In the genomic region with DNA sequence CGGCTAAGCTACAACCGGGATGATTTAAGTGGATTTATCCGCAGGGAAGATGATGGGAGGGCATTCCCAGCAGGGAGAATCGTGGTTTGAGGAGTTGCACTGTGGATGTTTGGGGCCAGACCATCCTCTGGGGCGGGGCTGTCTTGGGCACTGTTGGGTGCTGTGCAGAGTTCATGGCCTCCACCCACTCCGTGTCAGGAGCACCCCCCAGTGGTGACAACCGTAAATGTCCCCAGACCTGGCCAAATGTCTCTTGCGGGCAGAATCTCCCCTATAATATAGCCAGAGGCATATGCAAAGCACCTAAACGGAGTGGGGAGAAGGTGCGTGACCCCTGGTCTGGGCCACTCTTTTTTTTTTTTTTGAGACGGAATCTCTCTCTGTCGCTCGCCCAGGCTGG, we compare ENCODE assay signal across 1 cellular context.
TF ChIP-seq lines count a peak whose summit lies in the region.

No MANE protein-coding gene starts in this region.

TF ChIP-seq in IMR-90, 13 proteins besides CTCF, POLR2A, EP300 and RAD21:
- TF ChIP-seq BHLHE40 (IDR thresholded peaks at IDR 0.05; ENCODE audit: low read depth, low read length) (no peak), SMC3 (IDR thresholded peaks at IDR 0.05; ENCODE audit: low read depth, low read length) (peak; percentile 28; the same call in 1 of the 2 replicates)
- TF ChIP-seq, protein P1, sequence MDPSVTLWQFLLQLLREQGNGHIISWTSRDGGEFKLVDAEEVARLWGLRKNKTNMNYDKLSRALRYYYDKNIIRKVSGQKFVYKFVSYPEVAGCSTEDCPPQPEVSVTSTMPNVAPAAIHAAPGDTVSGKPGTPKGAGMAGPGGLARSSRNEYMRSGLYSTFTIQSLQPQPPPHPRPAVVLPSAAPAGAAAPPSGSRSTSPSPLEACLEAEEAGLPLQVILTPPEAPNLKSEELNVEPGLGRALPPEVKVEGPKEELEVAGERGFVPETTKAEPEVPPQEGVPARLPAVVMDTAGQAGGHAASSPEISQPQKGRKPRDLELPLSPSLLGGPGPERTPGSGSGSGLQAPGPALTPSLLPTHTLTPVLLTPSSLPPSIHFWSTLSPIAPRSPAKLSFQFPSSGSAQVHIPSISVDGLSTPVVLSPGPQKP (IDR thresholded peaks at IDR 0.05; ENCODE audit: borderline replicate concordance, low read depth, low read length), result no peak
